ENCODE assay signal across 15 cellular contexts in genomic region chr6:25107218-25107617, GRCh38.
DNase-seq lines count a peak whose midpoint lies in the region; ATAC-seq and TF ChIP-seq lines count a peak whose summit lies in the region.
"Had no signal": no experiment of that assay in that cellular context is flagged by ENCODE, and none has a peak within 500 bp of the region (broad histone marks: within the 10 kb centered on the region; RNA-seq: fewer than 3 reads in every experiment).

No MANE protein-coding gene starts in this region.

- peaks cover 5 to 69% of the 10 kb centered on the region in 2 donors for H3K36me3 ChIP-seq in left lung
- no peaks in the 10 kb centered on the region for H3K36me3 ChIP-seq in Karpas-422 (ENCODE audit: insufficient read depth, low read length)
- H3K36me3 ChIP-seq: SJCRH30 had no signal

- H3K9me3 Mint-ChIP-seq in T-helper 2 cell treated with Interferon-gamma antibody and Interleukin-4, amounts not matched to agents 5 μg/mL and 100 μg/mL, for 36 hours = no peaks in the 10 kb centered on the region
- H3K9me3 Mint-ChIP-seq: activated naive CD8-positive, alpha-beta T cell treated with anti-CD3 and anti-CD28 coated beads for 36 hours had no signal

- H3K27me3 ChIP-seq in left lung (no peaks in the 10 kb centered on the region), Karpas-422 (ENCODE audit: low read length) (no peaks in the 10 kb centered on the region)
- H3K27me3 ChIP-seq: SJCRH30 had no signal

- peak; percentile 77 for ATAC-seq in HG02938 (IDR thresholded peaks at IDR 0.05; ENCODE audit: unreplicated experiment)
- ATAC-seq in left lung = no peak
- ATAC-seq: A549 had no signal

- no peak overlapping the region for H3K4me2 ChIP-seq in Karpas-422 (ENCODE audit: low read depth, low read length, poor library complexity, severe bottlenecking)
- H3K4me2 ChIP-seq: A549 had no signal

- no peak overlapping the region for H2AFZ ChIP-seq in Karpas-422 (ENCODE audit: low read length)

- H3K4me1 ChIP-seq in left lung = peaks cover 0 to 5% of the 10 kb centered on the region in 2 donors
- H3K4me1 ChIP-seq in Karpas-422 (ENCODE audit: low read length) = no peaks in the 10 kb centered on the region
- H3K4me1 ChIP-seq: A549, SJCRH30 had no signal

- H4K20me1 ChIP-seq in Karpas-422 (ENCODE audit: insufficient read depth, low read depth, low read length) = no peaks in the 10 kb centered on the region

- no peaks in the 10 kb centered on the region for H3K27me3 Mint-ChIP-seq in T-helper 2 cell treated with Interferon-gamma antibody and Interleukin-4, amounts not matched to agents 5 μg/mL and 100 μg/mL, for 36 hours (ENCODE audit: low read depth)
- H3K27me3 Mint-ChIP-seq: activated naive CD8-positive, alpha-beta T cell treated with anti-CD3 and anti-CD28 coated beads for 36 hours had no signal

- H3K4me1 Mint-ChIP-seq in T-helper 2 cell treated with Interferon-gamma antibody and Interleukin-4, amounts not matched to agents 5 μg/mL and 100 μg/mL, for 36 hours (ENCODE audit: low read depth) = peaks cover 28% of the 10 kb centered on the region
- H3K4me1 Mint-ChIP-seq: activated naive CD8-positive, alpha-beta T cell treated with anti-CD3 and anti-CD28 coated beads for 36 hours had no signal

- peak overlapping the region; percentile 39 for H3K27ac Mint-ChIP-seq in T-helper 2 cell treated with Interferon-gamma antibody and Interleukin-4, amounts not matched to agents 5 μg/mL and 100 μg/mL, for 36 hours
- H3K27ac Mint-ChIP-seq: activated naive CD8-positive, alpha-beta T cell treated with anti-CD3 and anti-CD28 coated beads for 36 hours had no signal

- no peak overlapping the region for H3K4me3 Mint-ChIP-seq in T-helper 2 cell treated with Interferon-gamma antibody and Interleukin-4, amounts not matched to agents 5 μg/mL and 100 μg/mL, for 36 hours
- H3K4me3 Mint-ChIP-seq: activated naive CD8-positive, alpha-beta T cell treated with anti-CD3 and anti-CD28 coated beads for 36 hours had no signal

- H3K9me3 ChIP-seq in left lung (no peaks in the 10 kb centered on the region), Karpas-422 (ENCODE audit: low read length) (no peaks in the 10 kb centered on the region)
- H3K9me3 ChIP-seq: A549, SJCRH30 had no signal

- H3K36me3 Mint-ChIP-seq in T-helper 2 cell treated with Interferon-gamma antibody and Interleukin-4, amounts not matched to agents 5 μg/mL and 100 μg/mL, for 36 hours (ENCODE audit: low read depth) = peaks cover 76% of the 10 kb centered on the region

- H3K9me2 ChIP-seq in Karpas-422 (replicated peaks; ENCODE audit: insufficient read depth, low read length) = no peaks in the 10 kb centered on the region

- no peak for TF ChIP-seq CTCF in GM20000 (IDR thresholded peaks at IDR 0.05; ENCODE audit: extremely low read depth, missing control alignments)
- TF ChIP-seq CTCF in left lung (IDR thresholded peaks at IDR 0.05) = no peak

- intact Hi-C loops in left lung (cut with DNase I) = no loop called here

- DNase-seq in T-helper 2 cell treated with Interferon-gamma antibody and Interleukin-4, amounts not matched to agents 5 μg/mL and 100 μg/mL, for 36 hours (ENCODE audit: low spot score) = no peak
- DNase-seq in T-helper 2 cell = no peak
- DNase-seq in GM20000 (ENCODE audit: low spot score) = peak; percentile 18
- DNase-seq in SHP77 treated with DMSO at 0.1 percent for 48 hours (lab: John Stamatoyannopoulos, UW) = peak; percentile 13
- no peak for DNase-seq in NCI-H774 (lab: John Stamatoyannopoulos, UW)
- no peak for DNase-seq in left lung
- no peak for DNase-seq in Karpas-422
- DNase-seq: activated naive CD8-positive, alpha-beta T cell treated with anti-CD3 and anti-CD28 coated beads for 36 hours; central memory CD4-positive, alpha-beta T cell; GOT3; NCI-H1694; retina; SJCRH30 had no signal

- no peaks in the 10 kb centered on the region for H3K79me2 ChIP-seq in Karpas-422 (ENCODE audit: low read length)

- H3K4me3 ChIP-seq in left lung (no peak overlapping the region), Karpas-422 (ENCODE audit: low read length) (no peak overlapping the region)
- H3K4me3 ChIP-seq: A549, SJCRH30 had no signal

- no peak overlapping the region for H3K9ac ChIP-seq in Karpas-422 (ENCODE audit: low read length)

- H3K27ac ChIP-seq in left lung = no peak overlapping the region
- H3K27ac ChIP-seq in Karpas-422 (ENCODE audit: low read length) = no peak overlapping the region
- H3K27ac ChIP-seq: A549, SJCRH30 had no signal

Comparison
In these comparisons a context has a peak if more than half of its experiments do, and no peak if none do; other contexts are left out.
1. DNase-seq: peak in GM20000 (single experiment) and SHP77 treated with DMSO at 0.1 percent for 48 hours (single experiment); none in T-helper 2 cell treated with Interferon-gamma antibody and Interleukin-4, amounts not matched to agents 5 μg/mL and 100 μg/mL, for 36 hours (single experiment), T-helper 2 cell (0 of 5), NCI-H774 (single experiment), left lung (0 of 2) and Karpas-422 (single experiment).